ENCODE assay signal across 22 cellular contexts in genomic region chr4:173735055-173735454, GRCh38.
DNase-seq lines count a peak whose midpoint lies in the region; ATAC-seq and TF ChIP-seq lines count a peak whose summit lies in the region.
"Had no signal": no experiment of that assay in that cellular context is flagged by ENCODE, and none has a peak within 500 bp of the region (broad histone marks: within the 10 kb centered on the region; RNA-seq: fewer than 3 reads in every experiment).

No MANE protein-coding gene starts in this region.

- H3K27me3 ChIP-seq in adipocyte (replicated peaks; ENCODE audit: control insufficient read depth, insufficient read depth, low read length) (no peaks in the 10 kb centered on the region), uterus (no peaks in the 10 kb centered on the region)
- H3K27me3 ChIP-seq: cardiac muscle cell, heart left ventricle had no signal

- H3K9me3 Mint-ChIP-seq in activated naive CD8-positive, alpha-beta T cell treated with anti-CD3 and anti-CD28 coated beads for 36 hours, result no peaks in the 10 kb centered on the region
- H3K9me3 Mint-ChIP-seq: activated CD4-positive, alpha-beta T cell treated with anti-CD3 and anti-CD28 coated beads, Interleukin-2, amount 10 ng/mL, durations not matched to agents 7 days and 5 days; activated T-helper 2 cell treated with anti-CD3 and anti-CD28 coated beads, Interferon-gamma antibody, Interleukin-2, Interleukin-4, amounts not matched to agents 10 μg/mL and 5 μg/mL and 100 μg/mL, durations not matched to agents 14 hours and 24 hours and 36 hours; nephron progenitor cell; stimulated activated naive CD8-positive, alpha-beta T cell treated with anti-CD3 and anti-CD28 coated beads, Interleukin-15, Interleukin-2, amounts not matched to agents 100 ng/mL and 50 ng/mL, for 24 hours had no signal

- no peaks in the 10 kb centered on the region for H3K27me3 Mint-ChIP-seq in activated naive CD8-positive, alpha-beta T cell treated with anti-CD3 and anti-CD28 coated beads for 36 hours
- H3K27me3 Mint-ChIP-seq: activated CD4-positive, alpha-beta T cell treated with anti-CD3 and anti-CD28 coated beads, Interleukin-2, amount 10 ng/mL, durations not matched to agents 7 days and 5 days; stimulated activated naive CD8-positive, alpha-beta T cell treated with anti-CD3 and anti-CD28 coated beads, Interleukin-15, Interleukin-2, amounts not matched to agents 100 ng/mL and 50 ng/mL, for 24 hours had no signal

- H3K4me1 ChIP-seq in adipocyte (ENCODE audit: control insufficient read depth, insufficient read depth, low read length) (peaks cover 44% of the 10 kb centered on the region), uterus (no peaks in the 10 kb centered on the region)
- H3K4me1 ChIP-seq: Caco-2, prostate gland had no signal

- H3K4me3 ChIP-seq in adipocyte (ENCODE audit: low read length), result no peak overlapping the region
- no peak overlapping the region for H3K4me3 ChIP-seq in fibroblast of the aortic adventitia (ENCODE audit: low read depth, low read length)
- no peak overlapping the region for H3K4me3 ChIP-seq in uterus
- H3K4me3 ChIP-seq: cardiac muscle cell, dorsolateral prefrontal cortex, heart left ventricle, prostate gland had no signal

- H3K9ac ChIP-seq in adipocyte (ENCODE audit: low read length), result no peak overlapping the region

- TF ChIP-seq CTCF in fibroblast of the aortic adventitia (IDR thresholded peaks at IDR 0.05; ENCODE audit: insufficient read depth, low read length) (no peak), uterus (IDR thresholded peaks at IDR 0.05) (no peak)

- peak; percentile 36 for DNase-seq in HCEC 1CT
- peak; percentile 74 for DNase-seq in adipocyte (ENCODE audit: low read depth)
- DNase-seq in fibroblast of the aortic adventitia (ENCODE audit: low read depth), result peak; percentile 81
- peak in 1 of 2 donors; percentile 47 for DNase-seq in uterus
- DNase-seq in activated naive CD8-positive, alpha-beta T cell treated with anti-CD3 and anti-CD28 coated beads for 36 hours, result no peak
- no peak for DNase-seq in cerebellum (ENCODE audit: low spot score)
- DNase-seq: activated CD4-positive, alpha-beta T cell treated with anti-CD3 and anti-CD28 coated beads, Interleukin-2, amount 10 ng/mL, durations not matched to agents 7 days and 5 days; Caco-2; dorsolateral prefrontal cortex; heart left ventricle; midbrain; NCI-H1105; NCI-H524; nephron progenitor cell; Right ventricle myocardium superior; stimulated activated CD4-positive, alpha-beta T cell treated with anti-CD3 and anti-CD28 coated beads, Interleukin-2, amount 100 ng/mL, for 48 hours; trophoblast cell had no signal

- intact Hi-C loops in uterus (cut with DNase I; ENCODE audit: low total_unique reads), result no loop called here

- no peaks in the 10 kb centered on the region for H3K4me1 Mint-ChIP-seq in activated naive CD8-positive, alpha-beta T cell treated with anti-CD3 and anti-CD28 coated beads for 36 hours
- H3K4me1 Mint-ChIP-seq: activated CD4-positive, alpha-beta T cell treated with anti-CD3 and anti-CD28 coated beads, Interleukin-2, amount 10 ng/mL, durations not matched to agents 7 days and 5 days; nephron progenitor cell had no signal

- ATAC-seq in GM19397 (IDR thresholded peaks at IDR 0.05; ENCODE audit: unreplicated experiment), result no peak
- ATAC-seq: heart left ventricle had no signal

- no peak overlapping the region for H3K27ac Mint-ChIP-seq in activated naive CD8-positive, alpha-beta T cell treated with anti-CD3 and anti-CD28 coated beads for 36 hours
- H3K27ac Mint-ChIP-seq: activated CD4-positive, alpha-beta T cell treated with anti-CD3 and anti-CD28 coated beads, Interleukin-2, amount 10 ng/mL, durations not matched to agents 7 days and 5 days; activated T-helper 2 cell treated with anti-CD3 and anti-CD28 coated beads, Interferon-gamma antibody, Interleukin-2, Interleukin-4, amounts not matched to agents 10 μg/mL and 5 μg/mL and 100 μg/mL, durations not matched to agents 14 hours and 24 hours and 36 hours; nephron progenitor cell; stimulated activated naive CD8-positive, alpha-beta T cell treated with anti-CD3 and anti-CD28 coated beads, Interleukin-15, Interleukin-2, amounts not matched to agents 100 ng/mL and 50 ng/mL, for 24 hours had no signal

- no peaks in the 10 kb centered on the region for H3K36me3 ChIP-seq in adipocyte (ENCODE audit: control insufficient read depth, insufficient read depth, low read length, severe bottlenecking)
- no peaks in the 10 kb centered on the region for H3K36me3 ChIP-seq in uterus
- H3K36me3 ChIP-seq: cardiac muscle cell, heart left ventricle, prostate gland had no signal

- no peak overlapping the region for H3K4me3 Mint-ChIP-seq in activated naive CD8-positive, alpha-beta T cell treated with anti-CD3 and anti-CD28 coated beads for 36 hours
- H3K4me3 Mint-ChIP-seq: activated CD4-positive, alpha-beta T cell treated with anti-CD3 and anti-CD28 coated beads, Interleukin-2, amount 10 ng/mL, durations not matched to agents 7 days and 5 days; nephron progenitor cell; stimulated activated naive CD8-positive, alpha-beta T cell treated with anti-CD3 and anti-CD28 coated beads, Interleukin-15, Interleukin-2, amounts not matched to agents 100 ng/mL and 50 ng/mL, for 24 hours had no signal

- H3K9me3 ChIP-seq in adipocyte (ENCODE audit: control insufficient read depth, low read length), result no peaks in the 10 kb centered on the region
- no peaks in the 10 kb centered on the region for H3K9me3 ChIP-seq in uterus
- H3K9me3 ChIP-seq: Caco-2, prostate gland had no signal

- peak overlapping the region; percentile 48 to 71 for H3K27ac ChIP-seq in uterus
- H3K27ac ChIP-seq: cardiac muscle cell, dorsolateral prefrontal cortex, heart left ventricle, prostate gland had no signal

- no peak for TF ChIP-seq POLR2A in uterus (IDR thresholded peaks at IDR 0.05)

- H3K36me3 Mint-ChIP-seq in activated naive CD8-positive, alpha-beta T cell treated with anti-CD3 and anti-CD28 coated beads for 36 hours, result no peaks in the 10 kb centered on the region

Comparison
In these comparisons a context has a peak if more than half of its experiments do, and no peak if none do; other contexts are left out.
1. DNase-seq: peak in HCEC 1CT (single experiment), adipocyte (single experiment) and fibroblast of the aortic adventitia (single experiment); none in activated naive CD8-positive, alpha-beta T cell treated with anti-CD3 and anti-CD28 coated beads for 36 hours (single experiment) and cerebellum (single experiment).